Comparison of ENCODE assay signal across 8 cellular contexts in the genomic region with DNA sequence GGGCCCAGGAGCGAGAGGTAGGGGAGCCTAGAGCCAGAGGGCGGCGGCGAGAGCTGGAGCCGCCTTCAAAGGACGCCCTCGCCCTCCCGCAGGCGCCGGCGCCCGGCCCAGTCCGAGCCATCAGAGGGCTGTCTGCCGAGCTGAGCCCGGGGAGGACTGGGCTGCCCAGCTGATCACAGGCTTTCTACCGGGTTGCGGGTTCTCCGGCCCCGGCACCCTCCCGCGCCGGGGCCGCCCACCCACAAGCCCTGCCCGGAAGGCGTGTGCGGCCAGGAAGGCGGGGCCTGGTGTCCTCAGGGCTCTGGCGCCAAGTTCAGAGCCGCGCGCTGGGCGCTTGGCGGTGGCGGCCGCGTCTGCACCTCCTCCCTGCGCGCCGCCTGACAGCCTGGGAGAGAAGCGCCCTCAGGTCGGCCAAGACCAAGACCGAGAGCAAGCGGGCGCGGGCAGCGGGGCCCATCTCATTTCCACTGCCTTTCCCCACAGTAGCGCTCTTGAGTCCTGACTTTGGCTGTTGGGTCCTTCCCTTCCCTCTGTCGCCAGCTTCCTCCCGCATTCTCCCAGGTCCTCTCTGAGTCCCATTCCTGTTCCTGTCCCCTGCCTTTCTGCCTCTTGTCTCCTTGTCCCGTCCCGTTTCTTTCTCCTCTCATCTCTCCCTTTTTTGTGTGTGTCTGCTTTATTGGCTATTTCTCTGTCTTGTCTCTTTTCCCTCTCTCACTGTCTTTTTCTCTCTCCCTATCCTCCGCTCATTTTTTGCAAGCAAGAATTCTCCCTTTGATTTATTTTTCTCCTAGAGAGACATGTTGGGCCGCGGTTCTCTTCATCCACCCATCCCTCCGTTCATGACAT.
DNase-seq lines count a peak whose midpoint lies in the region; ATAC-seq and TF ChIP-seq lines count a peak whose summit lies in the region.

No MANE protein-coding gene starts in this region.

- H3K27ac ChIP-seq in VCaP (peak overlapping the region; percentile 73), dorsolateral prefrontal cortex (peak overlapping the region in 7 of 59 donors; percentile 11 to 78 (median 25)), left lung (peak overlapping the region in 1 of 2 donors; percentile 28)

- peak; percentile 99 for ATAC-seq in left lung

- H3K4me3 ChIP-seq in dorsolateral prefrontal cortex (peak overlapping the region; percentile 41 to 74 (median 60)), left lung (peak overlapping the region; percentile 26 to 49)

- H3K36me3 ChIP-seq in left lung, result no peaks in the 10 kb centered on the region

- TF ChIP-seq CTCF in VCaP (conservative IDR thresholded peaks at IDR 0.05) (peak; percentile 35), dorsolateral prefrontal cortex (IDR thresholded peaks at IDR 0.05 in 54 of 56, conservative IDR thresholded peaks at IDR 0.05 in 2 of 56; ENCODE audit: low read depth in 1 of 56, partially characterized antibody in 56 of 56) (peak in 22 of 56 donors; percentile 10 to 52 (median 28)), left lung (IDR thresholded peaks at IDR 0.05) (peak in 1 of 2 donors; percentile 34)

- H3K9me3 ChIP-seq in left lung, result no peaks in the 10 kb centered on the region

- DNase-seq in DMS 273 (lab: John Stamatoyannopoulos, UW; ENCODE audit: unreplicated experiment), result peak; percentile 67
- DNase-seq in DMS 273 treated with DMSO at 0.1 percent for 48 hours (lab: John Stamatoyannopoulos, UW), result no peak
- peak; percentile 1 for DNase-seq in HCEC 1CT
- peak; percentile 30 for DNase-seq in LoVo (ENCODE audit: low spot score)
- peak; percentile 27 to 81 (median 53) for DNase-seq in dorsolateral prefrontal cortex
- peak; percentile 62 to 92 for DNase-seq in left lung
- DNase-seq in stimulated activated CD4-positive, alpha-beta T cell treated with anti-CD3 and anti-CD28 coated beads, TNF-alpha, amount 100 ng/mL, for 48 hours (ENCODE audit: low read depth in 3 of 3), result peak in 2 of 3 donors; percentile 33 to 41

- H3K27me3 ChIP-seq in dorsolateral prefrontal cortex, result no peaks in the 10 kb centered on the region
- H3K27me3 ChIP-seq in left lung, result peaks cover 4 to 11% of the 10 kb centered on the region in 2 donors

- intact Hi-C loops in dorsolateral prefrontal cortex (cut with DNase I), result loop anchor here in 1 of 2 donors (2.0 kb wide), 1 partner anchor 216 kb away; no protein-coding TSS in a partner anchor
- intact Hi-C loops in left lung (cut with DNase I), result loop anchor here in 1 of 2 donors (10.0 kb wide), 1 partner anchor 178 kb away; the partner anchor contains the start of gene ANTXRL

- peaks cover 5 to 10% of the 10 kb centered on the region in 2 donors for H3K4me1 ChIP-seq in left lung
